1 cellular context compared by ENCODE assay signal in the genomic region with DNA sequence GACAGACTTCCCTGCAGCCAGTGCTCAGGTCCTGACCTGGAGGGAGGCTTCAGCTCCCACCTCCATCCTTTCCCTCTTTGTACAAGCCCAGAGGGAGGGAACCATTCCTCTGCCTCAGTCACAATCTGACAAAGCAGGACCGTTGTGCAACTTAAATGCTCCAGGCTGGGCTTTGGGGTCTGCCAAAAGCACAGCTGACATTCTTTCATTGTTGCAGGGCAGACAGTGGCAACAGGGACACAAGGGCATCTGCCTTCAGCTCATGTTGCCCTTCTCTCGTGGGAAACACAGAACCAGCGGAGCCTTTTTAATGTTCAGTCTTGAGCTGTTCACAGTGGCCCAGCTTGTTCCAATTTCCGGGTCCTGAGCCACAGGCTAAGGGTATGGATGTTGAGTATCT.
TF ChIP-seq lines count a peak whose summit lies in the region.

No MANE protein-coding gene starts in this region.

TF ChIP-seq in HepG2, 621 proteins besides CTCF, POLR2A, EP300 and RAD21:
- TF ChIP-seq, protein P1, sequence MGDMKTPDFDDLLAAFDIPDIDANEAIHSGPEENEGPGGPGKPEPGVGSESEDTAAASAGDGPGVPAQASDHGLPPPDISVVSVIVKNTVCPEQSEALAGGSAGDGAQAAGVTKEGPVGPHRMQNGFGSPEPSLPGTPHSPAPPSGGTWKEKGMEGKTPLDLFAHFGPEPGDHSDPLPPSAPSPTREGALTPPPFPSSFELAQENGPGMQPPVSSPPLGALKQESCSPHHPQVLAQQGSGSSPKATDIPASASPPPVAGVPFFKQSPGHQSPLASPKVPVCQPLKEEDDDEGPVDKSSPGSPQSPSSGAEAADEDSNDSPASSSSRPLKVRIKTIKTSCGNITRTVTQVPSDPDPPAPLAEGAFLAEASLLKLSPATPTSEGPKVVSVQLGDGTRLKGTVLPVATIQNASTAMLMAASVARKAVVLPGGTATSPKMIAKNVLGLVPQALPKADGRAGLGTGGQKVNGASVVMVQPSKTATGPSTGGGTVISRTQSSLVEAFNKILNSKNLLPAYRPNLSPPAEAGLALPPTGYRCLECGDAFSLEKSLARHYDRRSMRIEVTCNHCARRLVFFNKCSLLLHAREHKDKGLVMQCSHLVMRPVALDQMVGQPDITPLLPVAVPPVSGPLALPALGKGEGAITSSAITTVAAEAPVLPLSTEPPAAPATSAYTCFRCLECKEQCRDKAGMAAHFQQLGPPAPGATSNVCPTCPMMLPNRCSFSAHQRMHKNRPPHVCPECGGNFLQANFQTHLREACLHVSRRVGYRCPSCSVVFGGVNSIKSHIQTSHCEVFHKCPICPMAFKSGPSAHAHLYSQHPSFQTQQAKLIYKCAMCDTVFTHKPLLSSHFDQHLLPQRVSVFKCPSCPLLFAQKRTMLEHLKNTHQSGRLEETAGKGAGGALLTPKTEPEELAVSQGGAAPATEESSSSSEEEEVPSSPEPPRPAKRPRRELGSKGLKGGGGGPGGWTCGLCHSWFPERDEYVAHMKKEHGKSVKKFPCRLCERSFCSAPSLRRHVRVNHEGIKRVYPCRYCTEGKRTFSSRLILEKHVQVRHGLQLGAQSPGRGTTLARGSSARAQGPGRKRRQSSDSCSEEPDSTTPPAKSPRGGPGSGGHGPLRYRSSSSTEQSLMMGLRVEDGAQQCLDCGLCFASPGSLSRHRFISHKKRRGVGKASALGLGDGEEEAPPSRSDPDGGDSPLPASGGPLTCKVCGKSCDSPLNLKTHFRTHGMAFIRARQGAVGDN (CRISPR knock-in tag; IDR thresholded peaks at IDR 0.05), result 0 out of 2 replicates have a peak, but pooled peaks have one; percentile 15
- no peak for TF ChIP-seq KLF9 (CRISPR knock-in tag; IDR thresholded peaks at IDR 0.05; ENCODE audit: low read depth)
